2 cellular contexts compared by ENCODE assay signal in genomic region chr1:245215071-245215470, GRCh38.
TF ChIP-seq lines count a peak whose summit lies in the region.

No MANE protein-coding gene starts in this region.

TF ChIP-seq in SK-N-SH treated with all-trans-retinoic acid at 6 μM for 48 hours, 23 proteins besides CTCF, POLR2A, EP300 and RAD21 (continued from another document):
- TF ChIP-seq CSDC2 (CRISPR knock-in tag; IDR thresholded peaks at IDR 0.05) (no peak), CSRNP3 (CRISPR knock-in tag; IDR thresholded peaks at IDR 0.05) (no peak), RARB (CRISPR knock-in tag; IDR thresholded peaks at IDR 0.05) (no peak), TCF4 (CRISPR knock-in tag; IDR thresholded peaks at IDR 0.05; ENCODE audit: borderline replicate concordance) (no peak), ARNTL (CRISPR knock-in tag; IDR thresholded peaks at IDR 0.05; ENCODE audit: borderline replicate concordance, low read depth) (no peak), PATZ1 (CRISPR knock-in tag; IDR thresholded peaks at IDR 0.05; ENCODE audit: borderline replicate concordance) (no peak), ISL1 (CRISPR knock-in tag; IDR thresholded peaks at IDR 0.05) (no peak)

TF ChIP-seq in IMR-90, 13 proteins besides CTCF, POLR2A, EP300 and RAD21 (continued from another document):
- TF ChIP-seq FOS (IDR thresholded peaks at IDR 0.05; ENCODE audit: low read depth, low read length) = no peak
- no peak for TF ChIP-seq RFX5 (IDR thresholded peaks at IDR 0.05; ENCODE audit: low read depth, low read length)
- TF ChIP-seq MAFK (IDR thresholded peaks at IDR 0.05; ENCODE audit: low read depth, low read length) = no peak
- no peak for TF ChIP-seq NFE2L2 (IDR thresholded peaks at IDR 0.05; ENCODE audit: low read depth, low read length)
- TF ChIP-seq ELK1 (IDR thresholded peaks at IDR 0.05; ENCODE audit: borderline replicate concordance, low read depth, low read length) = no peak
- no peak for TF ChIP-seq CHD1 (IDR thresholded peaks at IDR 0.05; ENCODE audit: low read depth, low read length)
- no peak for TF ChIP-seq USF2 (IDR thresholded peaks at IDR 0.05; ENCODE audit: low read depth, low read length)
- TF ChIP-seq MAZ (IDR thresholded peaks at IDR 0.05; ENCODE audit: borderline replicate concordance, low read depth, low read length) = no peak
- TF ChIP-seq SMC3 (IDR thresholded peaks at IDR 0.05; ENCODE audit: low read depth, low read length) = no peak
- no peak for TF ChIP-seq BHLHE40 (IDR thresholded peaks at IDR 0.05; ENCODE audit: low read depth, low read length)
- no peak for TF ChIP-seq MXI1 (IDR thresholded peaks at IDR 0.05; ENCODE audit: borderline replicate concordance, low read depth, low read length)
